ENCODE assay signal across 1 cellular context in the genomic region with DNA sequence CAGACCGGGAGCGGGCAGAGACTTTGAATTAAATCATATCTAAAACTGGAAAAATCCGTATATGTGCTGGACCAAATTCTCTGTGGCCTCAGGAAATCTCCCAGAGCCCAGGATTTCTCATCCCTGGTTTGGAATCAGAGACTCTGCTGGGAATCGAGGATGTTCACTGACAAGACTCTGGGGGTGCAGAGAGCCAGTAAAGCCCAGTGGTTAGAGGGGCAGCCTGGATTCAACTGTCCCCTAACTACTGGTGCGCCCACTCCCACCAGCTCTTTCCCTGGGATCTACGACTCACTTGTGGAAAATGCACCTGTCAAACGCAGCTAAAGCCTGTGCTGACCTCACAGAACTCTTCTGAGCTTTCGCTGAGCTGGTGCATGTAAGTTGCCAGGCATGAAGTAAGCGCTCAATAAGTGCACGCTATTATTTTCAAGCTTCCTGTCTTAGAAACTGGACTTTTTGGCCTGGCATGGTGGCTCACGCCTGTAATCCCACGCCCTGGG.
TF ChIP-seq lines count a peak whose summit lies in the region.

No MANE protein-coding gene starts in this region.

TF ChIP-seq in H1, 55 proteins besides CTCF, POLR2A, EP300 and RAD21:
- TF ChIP-seq EGR1 (IDR thresholded peaks at IDR 0.05; ENCODE audit: borderline replicate concordance, low read depth, low read length) (no peak), JUN (IDR thresholded peaks at IDR 0.05; ENCODE audit: low read depth, low read length) (no peak), SRF (IDR thresholded peaks at IDR 0.05; ENCODE audit: low read depth, low read length) (no peak), KDM5A (IDR thresholded peaks at IDR 0.05; ENCODE audit: low read length) (no peak), YY1 (IDR thresholded peaks at IDR 0.05; ENCODE audit: low read depth, low read length) (no peak), SIRT6 (IDR thresholded peaks at IDR 0.05; ENCODE audit: low read length) (no peak), ASH2L (IDR thresholded peaks at IDR 0.05; ENCODE audit: low read length) (no peak), FOSL1 (IDR thresholded peaks at IDR 0.05; ENCODE audit: insufficient read depth, low read depth, low read length) (no peak), GTF2F1 (IDR thresholded peaks at IDR 0.05; ENCODE audit: borderline replicate concordance, low read depth, low read length) (no peak), SP2 (IDR thresholded peaks at IDR 0.05; ENCODE audit: low read length) (no peak), RFX5 (IDR thresholded peaks at IDR 0.05; ENCODE audit: borderline replicate concordance, low read depth, low read length) (no peak), HDAC6 (IDR thresholded peaks at IDR 0.05; ENCODE audit: low read depth, low read length) (no peak), POLR2AphosphoS5 (IDR thresholded peaks at IDR 0.05; ENCODE audit: low read depth, low read length) (no peak)
- TF ChIP-seq, protein P1, sequence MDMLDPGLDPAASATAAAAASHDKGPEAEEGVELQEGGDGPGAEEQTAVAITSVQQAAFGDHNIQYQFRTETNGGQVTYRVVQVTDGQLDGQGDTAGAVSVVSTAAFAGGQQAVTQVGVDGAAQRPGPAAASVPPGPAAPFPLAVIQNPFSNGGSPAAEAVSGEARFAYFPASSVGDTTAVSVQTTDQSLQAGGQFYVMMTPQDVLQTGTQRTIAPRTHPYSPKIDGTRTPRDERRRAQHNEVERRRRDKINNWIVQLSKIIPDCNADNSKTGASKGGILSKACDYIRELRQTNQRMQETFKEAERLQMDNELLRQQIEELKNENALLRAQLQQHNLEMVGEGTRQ (IDR thresholded peaks at IDR 0.05; ENCODE audit: low read length) = no peak
